ENCODE assay signal across 8 cellular contexts in the genomic region with DNA sequence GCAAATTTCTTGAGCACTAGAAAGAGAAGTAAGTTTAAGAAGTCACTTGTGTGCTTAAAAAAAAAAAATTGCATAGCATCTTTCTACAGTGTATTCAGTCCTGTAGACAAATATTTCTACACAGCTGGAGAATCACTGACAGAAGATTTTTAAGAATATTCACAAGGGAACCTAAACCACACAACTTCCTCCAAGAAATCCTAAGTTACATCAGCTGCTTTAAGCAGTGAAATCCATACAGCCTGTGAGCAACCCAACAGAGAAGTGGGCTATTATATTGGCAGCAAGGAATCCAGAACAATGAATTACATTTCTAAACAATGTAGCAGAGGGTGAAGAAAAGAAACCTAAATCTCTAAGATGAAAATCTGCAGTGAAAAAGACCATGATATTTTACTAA. TPM values are rescaled to one million over a fixed set of nuclear protein-coding genes. Genes with fewer than 3 reads are reported as not detected.
DNase-seq lines count a peak whose midpoint lies in the region; ATAC-seq and TF ChIP-seq lines count a peak whose summit lies in the region.

No MANE protein-coding gene starts in this region.

- peak overlapping the region; percentile 74 to 92 (median 86) for H3K4me2 ChIP-seq in BLaER1 treated with 17β-estradiol and CSF1 and Interleukin-3, amounts not matched to agents 10 nM and 100 nM

- no peak for ATAC-seq in GM19467 (IDR thresholded peaks at IDR 0.05; ENCODE audit: unreplicated experiment)
- ATAC-seq in GM18861 (IDR thresholded peaks at IDR 0.05; ENCODE audit: unreplicated experiment) = no peak

- peaks cover 56% of the 10 kb centered on the region for H3K4me1 Mint-ChIP-seq in endodermal cell

- POLR2A ChIA-PET in GM10248 (lab: Yijun Ruan, JAX) = interaction anchor here (0.7 kb wide), 1 partner anchor 10 kb away, joined by 5 read pairs; no protein-coding TSS in a partner anchor

- no peak for TF ChIP-seq CTCF in endodermal cell (conservative IDR thresholded peaks at IDR 0.05)
- no peak for TF ChIP-seq CTCF in GM10248 (IDR thresholded peaks at IDR 0.05; ENCODE audit: control extremely low read depth, extremely low read depth, low read depth, missing control alignments)

- H3K36me3 ChIP-seq in BLaER1 treated with 17β-estradiol and CSF1 and Interleukin-3, amounts not matched to agents 10 nM and 100 nM = no peaks in the 10 kb centered on the region
- H3K36me3 ChIP-seq in endodermal cell (ENCODE audit: control insufficient read depth, insufficient read depth, low read length) (no peaks in the 10 kb centered on the region), neuron (ENCODE audit: insufficient read depth, low read length) (no peaks in the 10 kb centered on the region)

- no peaks in the 10 kb centered on the region; a peak in 1 of 22 replicates for H3K27me3 ChIP-seq in BLaER1 treated with 17β-estradiol and CSF1 and Interleukin-3, amounts not matched to agents 10 nM and 100 nM
- no peaks in the 10 kb centered on the region for H3K27me3 ChIP-seq in endodermal cell (ENCODE audit: control insufficient read depth, insufficient read depth, low read length, poor library complexity, severe bottlenecking)
- H3K27me3 ChIP-seq in neuron (ENCODE audit: insufficient read depth, low read length) = no peaks in the 10 kb centered on the region

- H3K9me3 ChIP-seq in BLaER1 treated with 17β-estradiol and CSF1 and Interleukin-3, amounts not matched to agents 10 nM and 100 nM (replicated peaks in 1 of 11) = no peaks in the 10 kb centered on the region
- H3K9me3 ChIP-seq in endodermal cell (ENCODE audit: control insufficient read depth, low read length) (no peaks in the 10 kb centered on the region), neuron (ENCODE audit: low read length) (no peaks in the 10 kb centered on the region)

- H3K36me3 Mint-ChIP-seq in endodermal cell (ENCODE audit: low read depth) = no peaks in the 10 kb centered on the region

- no peaks in the 10 kb centered on the region for H3K9me3 Mint-ChIP-seq in endodermal cell

- H3K4me3 ChIP-seq in BLaER1 treated with 17β-estradiol and CSF1 and Interleukin-3, amounts not matched to agents 10 nM and 100 nM = peak overlapping the region in 5 of 10 experiments; percentile 29 to 43 (median 39); a peak in 5 of 20 replicates
- peak overlapping the region; percentile 48 for H3K4me3 ChIP-seq in endodermal cell (ENCODE audit: low read length)
- peak overlapping the region; percentile 1 for H3K4me3 ChIP-seq in neuron (ENCODE audit: low read length)

- no peaks in the 10 kb centered on the region for H3K27me3 Mint-ChIP-seq in endodermal cell (ENCODE audit: insufficient read depth)

- H3K4me3 Mint-ChIP-seq in endodermal cell = peak overlapping the region; percentile 25

- peak overlapping the region; percentile 29 to 90 (median 80); a peak in 20 of 22 replicates for H3K27ac ChIP-seq in BLaER1 treated with 17β-estradiol and CSF1 and Interleukin-3, amounts not matched to agents 10 nM and 100 nM
- H3K27ac ChIP-seq in endodermal cell (ENCODE audit: low read depth, low read length) = no peak overlapping the region

- H3K27ac Mint-ChIP-seq in endodermal cell = peak overlapping the region; percentile 79

- H2AFZ ChIP-seq in neuron (ENCODE audit: low read depth, low read length) = no peak overlapping the region

- CTCF ChIA-PET in GM10248 (lab: Yijun Ruan, JAX) = interaction anchor here (1.1 kb wide), 1 partner anchor 11 kb away, joined by 4 read pairs; no protein-coding TSS in a partner anchor

- DNase-seq in LHCN-M2 (ENCODE audit: low read depth) (peak; percentile 77), endodermal cell (no peak), D341Med (ENCODE audit: low spot score) (no peak), GM10248 (ENCODE audit: extremely low spot score) (no peak)

- H3K9ac ChIP-seq in BLaER1 treated with 17β-estradiol and CSF1 and Interleukin-3, amounts not matched to agents 10 nM and 100 nM = peak overlapping the region; percentile 33 to 80 (median 70); a peak in 20 of 22 replicates
- H3K9ac ChIP-seq in endodermal cell (ENCODE audit: extremely low read depth, low read length, poor library complexity, severe bottlenecking) = no peak overlapping the region

- no peaks in the 10 kb centered on the region for H4K20me1 ChIP-seq in BLaER1 treated with 17β-estradiol and CSF1 and Interleukin-3, amounts not matched to agents 10 nM and 100 nM

- peaks cover 65 to 81% (median 73%) of the 10 kb centered on the region in 10 experiments for H3K4me1 ChIP-seq in BLaER1 treated with 17β-estradiol and CSF1 and Interleukin-3, amounts not matched to agents 10 nM and 100 nM
- H3K4me1 ChIP-seq in endodermal cell (ENCODE audit: control insufficient read depth, insufficient read depth, low read length) (peaks cover 30% of the 10 kb centered on the region), neuron (ENCODE audit: insufficient read depth, low read length) (peaks cover 36% of the 10 kb centered on the region)

RNA-seq across cellular contexts. Expression of a gene that starts 1.5 kb away (rescaled TPM):
- total RNA-seq in LHCN-M2 (2014; rRNA removed) (69.2 and 100 TPM in 2 replicates), endodermal cell (10 to 100 TPM; 15.6 to 22.5 TPM)
- polyA plus RNA-seq in LHCN-M2 (2012) = 23.5 TPM
- polyA plus RNA-seq in endodermal cell (2013, experiment 1 of 2) = 9.8 TPM
- polyA plus RNA-seq in endodermal cell (2013, experiment 2 of 2) = 10.9 TPM
